Comparison of ENCODE assay signal across 25 cellular contexts in genomic region chr7:118052330-118052729, GRCh38.
"Had no signal": no experiment of that assay in that cellular context is flagged by ENCODE, and none has a peak within 500 bp of the region (broad histone marks: within the 10 kb centered on the region; RNA-seq: fewer than 3 reads in every experiment).

No MANE protein-coding gene starts in this region.

- H3K27ac ChIP-seq: epithelial cell of prostate, esophagus squamous epithelium, heart right ventricle, ovary, prostate gland, right atrium auricular region, spleen, suprapubic skin, tibial artery had no signal

- H3K27me3 ChIP-seq: esophagus squamous epithelium, heart right ventricle, ovary, right atrium auricular region, spleen, suprapubic skin, tibial artery had no signal

- H3K4me1 Mint-ChIP-seq: activated CD4-positive, alpha-beta memory T cell treated with anti-CD3 and anti-CD28 coated beads, Interleukin-2, amount 10 ng/mL, durations not matched to agents 7 days and 5 days; activated naive CD4-positive, alpha-beta T cell treated with anti-CD3 and anti-CD28 coated beads, Interleukin-2, amount 50 U/mL, for 24 hours; activated T-helper 17 cell treated with anti-CD3 and anti-CD28 coated beads, Interleukin-2, amount 50 U/mL, for 72 hours; central memory CD8-positive, alpha-beta T cell; nephron had no signal

- H3K27ac Mint-ChIP-seq: activated CD4-positive, alpha-beta memory T cell treated with anti-CD3 and anti-CD28 coated beads, Interleukin-2, amount 10 ng/mL, durations not matched to agents 7 days and 5 days; activated naive CD4-positive, alpha-beta T cell treated with anti-CD3 and anti-CD28 coated beads, Interleukin-2, amount 50 U/mL, for 24 hours; activated T-helper 17 cell treated with anti-CD3 and anti-CD28 coated beads, Interleukin-2, amount 50 U/mL, for 72 hours; nephron had no signal

- H3K27me3 Mint-ChIP-seq: activated CD4-positive, alpha-beta memory T cell treated with anti-CD3 and anti-CD28 coated beads, Interleukin-2, amount 10 ng/mL, durations not matched to agents 7 days and 5 days; activated T-helper 17 cell treated with anti-CD3 and anti-CD28 coated beads, Interleukin-2, amount 50 U/mL, for 72 hours; central memory CD8-positive, alpha-beta T cell had no signal

- H3K36me3 Mint-ChIP-seq: activated naive CD4-positive, alpha-beta T cell treated with anti-CD3 and anti-CD28 coated beads, Interleukin-2, amount 50 U/mL, for 24 hours had no signal

- H3K4me3 ChIP-seq: esophagus squamous epithelium, heart right ventricle, ovary, prostate gland, right atrium auricular region, spleen, suprapubic skin, tibial artery had no signal

- DNase-seq: activated CD4-positive, alpha-beta memory T cell treated with anti-CD3 and anti-CD28 coated beads, Interleukin-2, amount 10 ng/mL, durations not matched to agents 7 days and 5 days; activated CD4-positive, alpha-beta T cell treated with anti-CD3 and anti-CD28 coated beads for 4 hours; activated CD4-positive, CD25-positive, alpha-beta regulatory T cell; activated T-cell treated with anti-CD3 and anti-CD28 coated beads, Interleukin-2, amount 50 U/mL, for 4 hours; dermis blood vessel endothelial cell; effector CD8-positive, alpha-beta T cell; esophagus squamous epithelium; foreskin melanocyte; heart right ventricle; left ventricle myocardium superior; ovary; spleen; stimulated activated naive CD4-positive, alpha-beta T cell; tibial artery had no signal

- FAIRE-seq: bronchial epithelial cell, colon, endometrium had no signal

- H3K9me3 Mint-ChIP-seq: activated CD4-positive, alpha-beta memory T cell treated with anti-CD3 and anti-CD28 coated beads, Interleukin-2, amount 10 ng/mL, durations not matched to agents 7 days and 5 days; activated naive CD4-positive, alpha-beta T cell treated with anti-CD3 and anti-CD28 coated beads, Interleukin-2, amount 50 U/mL, for 24 hours; activated T-cell treated with anti-CD3 and anti-CD28 coated beads, Interleukin-2, amount 50 U/mL, for 4 hours; activated T-helper 17 cell treated with anti-CD3 and anti-CD28 coated beads, Interleukin-2, amount 50 U/mL, for 72 hours; nephron had no signal

- H3K4me1 ChIP-seq: esophagus squamous epithelium, heart right ventricle, prostate gland, right atrium auricular region, spleen, suprapubic skin, tibial artery had no signal

- H3K36me3 ChIP-seq: esophagus squamous epithelium, heart right ventricle, ovary, prostate gland, right atrium auricular region, spleen, suprapubic skin, tibial artery had no signal

- ATAC-seq: activated T-cell treated with anti-CD3 and anti-CD28 coated beads, Interleukin-2, amount 50 U/mL, for 4 hours; activated T-helper 17 cell treated with anti-CD3 and anti-CD28 coated beads, Interleukin-2, amount 50 U/mL, for 72 hours; heart right ventricle; left ventricle myocardium superior had no signal

- H3K4me3 Mint-ChIP-seq: activated CD4-positive, alpha-beta memory T cell treated with anti-CD3 and anti-CD28 coated beads, Interleukin-2, amount 10 ng/mL, durations not matched to agents 7 days and 5 days; activated naive CD4-positive, alpha-beta T cell treated with anti-CD3 and anti-CD28 coated beads, Interleukin-2, amount 50 U/mL, for 24 hours; activated T-cell treated with anti-CD3 and anti-CD28 coated beads, Interleukin-2, amount 50 U/mL, for 4 hours; activated T-helper 17 cell treated with anti-CD3 and anti-CD28 coated beads, Interleukin-2, amount 50 U/mL, for 72 hours; central memory CD8-positive, alpha-beta T cell; nephron had no signal

- H3K9me3 ChIP-seq: esophagus squamous epithelium, heart right ventricle, ovary, prostate gland, right atrium auricular region, spleen, suprapubic skin, tibial artery had no signal
